Comparison of ENCODE assay signal across 23 cellular contexts in the genomic region with DNA sequence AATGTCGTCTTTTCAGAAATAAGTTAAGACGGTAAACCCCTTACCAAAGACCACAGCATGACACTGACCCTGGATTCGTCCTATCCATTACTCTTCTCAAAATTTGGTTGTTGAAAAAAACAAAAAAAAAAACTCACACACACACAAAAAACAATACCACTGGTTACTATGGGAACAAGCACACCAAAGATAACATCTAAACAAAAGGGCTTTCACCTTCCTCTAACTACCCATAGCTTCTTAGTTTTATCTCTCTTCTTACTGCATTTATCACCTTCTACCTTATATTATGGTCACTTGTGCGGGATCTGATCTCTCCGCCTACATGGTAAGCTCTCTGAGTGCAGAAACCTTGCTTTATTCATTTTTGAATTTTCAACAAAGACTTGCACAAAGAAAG.
DNase-seq lines count a peak whose midpoint lies in the region; ATAC-seq and TF ChIP-seq lines count a peak whose summit lies in the region.
"Had no signal": no experiment of that assay in that cellular context is flagged by ENCODE, and none has a peak within 500 bp of the region (broad histone marks: within the 10 kb centered on the region; RNA-seq: fewer than 3 reads in every experiment).

No MANE protein-coding gene starts in this region.

- H3K36me3 Mint-ChIP-seq in T-helper 2 cell treated with Interferon-gamma antibody and Interleukin-4, amounts not matched to agents 5 μg/mL and 100 μg/mL, for 36 hours (ENCODE audit: low read depth): peaks cover 7% of the 10 kb centered on the region
- peaks cover 1 to 13% (median 4%) of the 10 kb centered on the region in 3 donors for H3K36me3 Mint-ChIP-seq in immature natural killer cell

- peak overlapping the region; percentile 49 for H3K27ac Mint-ChIP-seq in T-helper 2 cell treated with Interferon-gamma antibody and Interleukin-4, amounts not matched to agents 5 μg/mL and 100 μg/mL, for 36 hours
- H3K27ac Mint-ChIP-seq in immature natural killer cell: peak overlapping the region in 3 of 6 donors; percentile 8 to 67 (median 12)
- H3K27ac Mint-ChIP-seq: CD8-positive, alpha-beta T cell; HFFc6 had no signal

- DNase-seq in NCI-H748 (lab: John Stamatoyannopoulos, UW; ENCODE audit: unreplicated experiment) (peak; percentile 21), NCI-H748 treated with DMSO at 0.1 percent for 48 hours (lab: John Stamatoyannopoulos, UW) (no peak), immature natural killer cell (peak in 2 of 3 donors; percentile 3), erythroblast (lab: John Stamatoyannopoulos, UW) (no peak), NCI-H1930 (lab: John Stamatoyannopoulos, UW) (no peak)
- no peak for DNase-seq in T-helper 2 cell treated with Interferon-gamma antibody and Interleukin-4, amounts not matched to agents 5 μg/mL and 100 μg/mL, for 36 hours (ENCODE audit: low spot score)
- DNase-seq: Calu3; CD8-positive, alpha-beta T cell; DMS79 treated with DMSO at 0.1 percent for 48 hours; H7; HFFc6; KG1; NCI-H1048; NCI-H1436 treated with DMSO at 0.1 percent for 48 hours; NCI-H2029 treated with DMSO at 0.1 percent for 48 hours; NCI-H226; NCI-H524; PC-9; SIG-M5 had no signal

- no peaks in the 10 kb centered on the region for H3K27me3 Mint-ChIP-seq in T-helper 2 cell treated with Interferon-gamma antibody and Interleukin-4, amounts not matched to agents 5 μg/mL and 100 μg/mL, for 36 hours (ENCODE audit: low read depth)
- peaks cover 0 to 8% (median 0%) of the 10 kb centered on the region in 3 donors for H3K27me3 Mint-ChIP-seq in immature natural killer cell (ENCODE audit: low read depth in 3 of 3)

- no peak for ATAC-seq in GM19023 (IDR thresholded peaks at IDR 0.05; ENCODE audit: unreplicated experiment)
- ATAC-seq: A549; CD8-positive, alpha-beta T cell; HepG2; SK-N-SH treated with all-trans-retinoic acid at 6 μM for 48 hours had no signal

- H3K4me1 Mint-ChIP-seq in T-helper 2 cell treated with Interferon-gamma antibody and Interleukin-4, amounts not matched to agents 5 μg/mL and 100 μg/mL, for 36 hours (ENCODE audit: low read depth): peaks cover 9% of the 10 kb centered on the region
- H3K4me1 Mint-ChIP-seq in immature natural killer cell: peaks cover 11 to 24% of the 10 kb centered on the region in 2 donors

- no peak overlapping the region for H3K4me3 Mint-ChIP-seq in T-helper 2 cell treated with Interferon-gamma antibody and Interleukin-4, amounts not matched to agents 5 μg/mL and 100 μg/mL, for 36 hours
- no peak overlapping the region for H3K4me3 Mint-ChIP-seq in immature natural killer cell
- H3K4me3 Mint-ChIP-seq: CD8-positive, alpha-beta T cell; HFFc6 had no signal

- TF ChIP-seq POLR2A in erythroblast (IDR thresholded peaks at IDR 0.05; ENCODE audit: low read length): no peak

- H3K9me3 Mint-ChIP-seq in T-helper 2 cell treated with Interferon-gamma antibody and Interleukin-4, amounts not matched to agents 5 μg/mL and 100 μg/mL, for 36 hours: no peaks in the 10 kb centered on the region
- H3K9me3 Mint-ChIP-seq in immature natural killer cell: no peaks in the 10 kb centered on the region
- H3K9me3 Mint-ChIP-seq: CD8-positive, alpha-beta T cell; HFFc6 had no signal

Comparison
In these comparisons a context has a peak if more than half of its experiments do, and no peak if none do; other contexts are left out.
1. DNase-seq: peak in NCI-H748 (single experiment) and immature natural killer cell (2 of 3); none in NCI-H748 treated with DMSO at 0.1 percent for 48 hours (single experiment), T-helper 2 cell treated with Interferon-gamma antibody and Interleukin-4, amounts not matched to agents 5 μg/mL and 100 μg/mL, for 36 hours (single experiment), erythroblast (0 of 2) and NCI-H1930 (0 of 2).